Comparison of ENCODE assay signal across 8 cellular contexts in the genomic region with DNA sequence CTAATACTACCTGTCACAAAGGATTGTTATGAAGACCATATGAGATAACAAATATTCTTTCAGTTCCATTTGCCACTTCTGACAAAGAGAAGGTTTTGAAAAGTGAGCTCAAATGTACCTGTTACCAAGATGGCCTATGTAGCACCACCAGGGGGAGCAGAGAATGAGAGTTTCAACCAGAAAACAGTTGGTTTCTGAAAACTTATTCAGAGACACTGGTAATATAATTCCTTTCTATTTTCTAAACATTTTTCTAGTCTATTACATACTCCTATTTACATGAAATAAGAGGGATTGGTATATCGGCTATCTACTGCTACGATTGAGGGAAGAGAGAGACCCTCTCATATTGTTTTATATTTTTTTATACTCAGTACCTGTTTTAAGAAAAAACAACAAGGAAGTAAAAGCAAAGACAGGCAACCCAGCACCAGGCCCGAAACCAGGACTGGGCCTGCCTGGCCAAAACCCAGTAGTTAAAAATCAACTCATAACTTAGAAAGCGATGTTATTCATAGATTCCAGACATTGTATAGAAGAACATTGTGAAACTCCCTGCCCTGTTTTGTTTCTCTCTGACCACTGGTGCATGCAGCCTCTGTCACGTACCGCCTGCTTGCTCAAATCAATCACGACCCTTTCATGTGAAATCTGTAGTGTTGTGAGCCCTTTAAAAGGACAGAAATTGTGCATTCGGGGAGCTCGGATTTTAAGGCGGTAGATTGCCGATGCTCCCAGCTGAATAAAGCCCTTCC. TPM values are rescaled to one million over a fixed set of nuclear protein-coding genes. Genes with fewer than 3 reads are reported as not detected.
DNase-seq lines count a peak whose midpoint lies in the region; ATAC-seq and TF ChIP-seq lines count a peak whose summit lies in the region.

No MANE protein-coding gene starts in this region.

- H3K4me1 Mint-ChIP-seq in CD14-positive monocyte = no peaks in the 10 kb centered on the region
- peaks cover 7 to 24% (median 21%) of the 10 kb centered on the region in 4 donors for H3K4me1 Mint-ChIP-seq in naive thymus-derived CD8-positive, alpha-beta T cell

- H3K36me3 Mint-ChIP-seq in CD14-positive monocyte = no peaks in the 10 kb centered on the region
- H3K36me3 Mint-ChIP-seq in naive thymus-derived CD8-positive, alpha-beta T cell = no peaks in the 10 kb centered on the region

- POLR2A ChIA-PET in naive thymus-derived CD8-positive, alpha-beta T cell (lab: Charles Lee) = interaction anchor here (0.7 to 1.5 kb wide), 3 partner anchors 65 to 286 kb away, joined by 3 to 6 read pairs (median 4); no protein-coding TSS in a partner anchor

- H3K9me3 Mint-ChIP-seq in CD14-positive monocyte = no peaks in the 10 kb centered on the region
- H3K9me3 Mint-ChIP-seq in naive thymus-derived CD8-positive, alpha-beta T cell = no peaks in the 10 kb centered on the region

- no peak overlapping the region for H3K4me3 Mint-ChIP-seq in CD14-positive monocyte
- no peak overlapping the region for H3K4me3 Mint-ChIP-seq in naive thymus-derived CD8-positive, alpha-beta T cell

- DNase-seq in CD14-positive monocyte (ENCODE audit: low spot score) (no peak), RPMI8226 (peak; percentile 26), cardiac fibroblast (ENCODE audit: low read depth in 2 of 2) (peak; percentile 34 to 51), sciatic nerve (ENCODE audit: low spot score) (no peak), COLO668 (lab: John Stamatoyannopoulos, UW; ENCODE audit: unreplicated experiment) (no peak)
- DNase-seq in naive thymus-derived CD8-positive, alpha-beta T cell = peak; percentile 4 to 72 (median 41)

- H3K27ac Mint-ChIP-seq in CD14-positive monocyte = no peak overlapping the region
- H3K27ac Mint-ChIP-seq in naive thymus-derived CD8-positive, alpha-beta T cell = no peak overlapping the region

- no peak overlapping the region for H3K4me3 ChIP-seq in cardiac fibroblast (replicated peaks in 1 of 2; ENCODE audit: low read depth in 2 of 2, low read length in 2 of 2)

- peak; percentile 83 for ATAC-seq in GM18511 (IDR thresholded peaks at IDR 0.05; ENCODE audit: unreplicated experiment)
- peak; percentile 71 for ATAC-seq in HG02970 (IDR thresholded peaks at IDR 0.05; ENCODE audit: low FRiP score, unreplicated experiment)
- peak; percentile 45 to 48 for ATAC-seq in naive thymus-derived CD8-positive, alpha-beta T cell
- ATAC-seq in sciatic nerve = no peak

- intact Hi-C loops in CD14-positive monocyte (cut with micrococcal nuclease) = no loop called here
- intact Hi-C loops in sciatic nerve (cut with DNase I) = no loop called here

- peaks cover 0 to 1% (median 0%) of the 10 kb centered on the region in 3 donors for H3K27me3 Mint-ChIP-seq in CD14-positive monocyte (ENCODE audit: low read depth in 3 of 3)
- H3K27me3 Mint-ChIP-seq in naive thymus-derived CD8-positive, alpha-beta T cell = no peaks in the 10 kb centered on the region

- peak; percentile 26 for TF ChIP-seq CTCF in CD14-positive monocyte (IDR thresholded peaks at IDR 0.05)
- peak; percentile 65 for TF ChIP-seq CTCF in cardiac fibroblast (IDR thresholded peaks at IDR 0.05; ENCODE audit: low read depth, low read length)

RNA-seq across cellular contexts. Expression of a gene that starts 48.3 kb away (rescaled TPM):
- polyA plus RNA-seq in CD14-positive monocyte = not detected
- total RNA-seq in naive thymus-derived CD8-positive, alpha-beta T cell = not detected
- polyA plus RNA-seq in naive thymus-derived CD8-positive, alpha-beta T cell = not detected
- not detected for total RNA-seq in sciatic nerve

Comparison
In these comparisons a context has a peak if more than half of its experiments do, and no peak if none do; other contexts are left out.
1. DNase-seq: peak in RPMI8226 (single experiment), cardiac fibroblast (2 of 2) and naive thymus-derived CD8-positive, alpha-beta T cell (10 of 10); none in CD14-positive monocyte (single experiment), sciatic nerve (single experiment) and COLO668 (single experiment).